21 cellular contexts compared by ENCODE assay signal in genomic region chr1:179124866-179125265, GRCh38. TPM values are rescaled to one million over a fixed set of nuclear protein-coding genes. Genes with fewer than 3 reads are reported as not detected.
DNase-seq lines count a peak whose midpoint lies in the region; FAIRE-seq and TF ChIP-seq lines count a peak whose summit lies in the region.
"Had no signal": no experiment of that assay in that cellular context is flagged by ENCODE, and none has a peak within 500 bp of the region (broad histone marks: within the 10 kb centered on the region; RNA-seq: fewer than 3 reads in every experiment).

No MANE protein-coding gene starts in this region.

- peaks cover 59% of the 10 kb centered on the region for H3K79me2 ChIP-seq in keratinocyte (ENCODE audit: control insufficient read depth, insufficient read depth, low read length)

- H4K20me1 ChIP-seq in keratinocyte (ENCODE audit: control insufficient read depth, extremely low read depth, insufficient read depth, low read length): peaks cover 3% of the 10 kb centered on the region

- H3K27me3 ChIP-seq in brain microvascular endothelial cell (replicated peaks) (no peaks in the 10 kb centered on the region), keratinocyte (ENCODE audit: control insufficient read depth, extremely low read depth, insufficient read depth, low read length) (no peaks in the 10 kb centered on the region), suprapubic skin (no peaks in the 10 kb centered on the region)

- H3K9me1 ChIP-seq in keratinocyte (ENCODE audit: control insufficient read depth, extremely low read depth, insufficient read depth, low read length): no peaks in the 10 kb centered on the region

- H3K4me2 ChIP-seq in keratinocyte (ENCODE audit: control insufficient read depth, extremely low read depth, insufficient read depth, low read depth, low read length): no peak overlapping the region

- no peak for TF ChIP-seq EP300 in suprapubic skin (IDR thresholded peaks at IDR 0.05)

- TF ChIP-seq CTCF in brain microvascular endothelial cell (IDR thresholded peaks at IDR 0.05; ENCODE audit: low read depth, low read length, missing control alignments) (no peak), keratinocyte (optimal IDR thresholded peaks at IDR 0.05 in 1 of 3, IDR thresholded peaks at IDR 0.05 in 1 of 3, conservative IDR thresholded peaks at IDR 0.05 in 1 of 3; ENCODE audit: extremely low read depth in 1 of 3, insufficient read depth in 2 of 3, low read length in 3 of 3) (no peak), suprapubic skin (IDR thresholded peaks at IDR 0.05) (no peak)

- 52% methylated on average over 1 of the region's 1 CpG for WGBS in suprapubic skin

- peak overlapping the region; percentile 61 for H3K27ac ChIP-seq in brain microvascular endothelial cell
- H3K27ac ChIP-seq in keratinocyte (ENCODE audit: control insufficient read depth, insufficient read depth, low read length): peak overlapping the region; percentile 58
- H3K27ac ChIP-seq in suprapubic skin: no peak overlapping the region

- dilution Hi-C loops in keratinocyte (cut with MboI; ENCODE audit: extremely low pct_ligation_motif_present, low sequenced_read_pairs): no loop called here

- TF ChIP-seq POLR2A in suprapubic skin (IDR thresholded peaks at IDR 0.05): no peak

- in situ Hi-C loops in brain microvascular endothelial cell (cut with HindIII; ENCODE audit: low pct_ligation_motif_present, low sequenced_read_pairs): no loop called here

- H3K9me3 ChIP-seq in keratinocyte (ENCODE audit: control insufficient read depth, low read depth, low read length) (no peaks in the 10 kb centered on the region), suprapubic skin (no peaks in the 10 kb centered on the region)

- no peak overlapping the region for H2AFZ ChIP-seq in keratinocyte (ENCODE audit: control insufficient read depth, low read length)

- DNase-seq in AG08395 (ENCODE audit: low spot score): peak; percentile 21
- peak; percentile 71 for DNase-seq in M059J (ENCODE audit: low read depth)
- DNase-seq in brain microvascular endothelial cell: peak; percentile 56
- no peak for DNase-seq in keratinocyte (ENCODE audit: low read depth, low spot score)
- no peak for DNase-seq in suprapubic skin (ENCODE audit: low spot score in 2 of 2)
- no peak for DNase-seq in superior temporal gyrus (ENCODE audit: extremely low spot score)
- DNase-seq in DMS79 treated with DMSO at 0.1 percent for 48 hours (lab: John Stamatoyannopoulos, UW): no peak
- no peak for DNase-seq in dedifferentiated amniotic fluid mesenchymal stem cell (ENCODE audit: extremely low spot score)
- DNase-seq: activated CD8-positive, alpha-beta memory T cell treated with anti-CD3 and anti-CD28 coated beads, Interleukin-2, amount 50 U/mL, for 4 hours; activated effector memory CD4-positive, alpha-beta T cell treated with anti-CD3 and anti-CD28 coated beads, Interleukin-2, amount 50 U/mL, for 16 hours; amniotic stem cell; CD4-positive, alpha-beta T cell; KBM-7; left ventricle myocardium superior; NCI-H1092; NCI-H2081 treated with DMSO at 0.1 percent for 48 hours; NCI-H510A treated with DMSO at 0.1 percent for 48 hours; nucleus accumbens; right cardiac atrium; SIG-M5; stimulated activated naive CD8-positive, alpha-beta T cell treated with anti-CD3 and anti-CD28 coated beads, Interleukin-15, Interleukin-2, amounts not matched to agents 100 U/mL and 50 U/mL, for 24 hours had no signal

- no peak overlapping the region for H3K4me3 ChIP-seq in brain microvascular endothelial cell (ENCODE audit: low read depth, low read length)
- H3K4me3 ChIP-seq in keratinocyte (ENCODE audit: control insufficient read depth in 2 of 3, extremely low read depth in 1 of 3, insufficient read depth in 2 of 3, low read depth in 1 of 3, low read length in 3 of 3): no peak overlapping the region
- no peak overlapping the region for H3K4me3 ChIP-seq in suprapubic skin

- FAIRE-seq in keratinocyte (lab: Jason Lieb, UNC): no peak

- H3K9ac ChIP-seq in keratinocyte (ENCODE audit: control insufficient read depth, extremely low read depth, insufficient read depth, low read length): no peak overlapping the region

- H3K4me1 ChIP-seq in keratinocyte (ENCODE audit: control insufficient read depth, extremely low read depth, insufficient read depth, low read length) (peaks cover 49% of the 10 kb centered on the region), suprapubic skin (peaks cover 33% of the 10 kb centered on the region)

- H3K36me3 ChIP-seq in brain microvascular endothelial cell (replicated peaks) (peaks cover 53% of the 10 kb centered on the region), keratinocyte (ENCODE audit: control insufficient read depth in 2 of 2, extremely low read depth in 1 of 2, insufficient read depth in 2 of 2, low read length in 2 of 2) (peaks cover 27 to 31% of the 10 kb centered on the region in 2 experiments), suprapubic skin (peaks cover 26% of the 10 kb centered on the region)

RNA-seq across cellular contexts. Expression of gene TOR3A, which starts 43.0 kb away (rescaled TPM):
- total RNA-seq in M059J (2014; rRNA removed; shearing (Covaris generic)): 20.6 and 52.6 TPM in 2 replicates
- 16.8 to 21.3 TPM (median 20.4 TPM) in 3 replicates for polyA plus RNA-seq in keratinocyte
- polyA plus RNA-seq in keratinocyte (2011; ENCODE audit: low read depth): 4.0 TPM
- polyA plus RNA-seq in keratinocyte (2011; cell fraction: cytosol; rRNA removed): 9.4 and 10.7 TPM in 2 replicates
- polyA plus RNA-seq in keratinocyte (2011; cell fraction: nucleus; rRNA removed): 19.3 and 22.2 TPM in 2 replicates
- polyA plus RNA-seq in keratinocyte (2012; ENCODE audit: low replicate concordance): 16.5 and 17.3 TPM in 2 replicates
- polyA minus RNA-seq in keratinocyte: 30.3 to 44.8 TPM (median 30.8 TPM) in 3 replicates
- 27.2 TPM for polyA minus RNA-seq in keratinocyte (2011; cell fraction: cytosol; rRNA and poly(A)+ RNA removed)
- polyA minus RNA-seq in keratinocyte (2011; cell fraction: nucleus; rRNA and poly(A)+ RNA removed): 20.8 and 23.0 TPM in 2 replicates
- total RNA-seq in suprapubic skin: 10 to 100 TPM; 23.6 to 31.4 (median 29.6) TPM

Comparison
In these comparisons a context has a peak if more than half of its experiments do, and no peak if none do; other contexts are left out.
1. DNase-seq: peak in AG08395 (single experiment), M059J (single experiment) and brain microvascular endothelial cell (single experiment); none in keratinocyte (single experiment), suprapubic skin (0 of 2), superior temporal gyrus (single experiment), DMS79 treated with DMSO at 0.1 percent for 48 hours (single experiment) and dedifferentiated amniotic fluid mesenchymal stem cell (single experiment).